1 cellular context compared by ENCODE assay signal in the genomic region with DNA sequence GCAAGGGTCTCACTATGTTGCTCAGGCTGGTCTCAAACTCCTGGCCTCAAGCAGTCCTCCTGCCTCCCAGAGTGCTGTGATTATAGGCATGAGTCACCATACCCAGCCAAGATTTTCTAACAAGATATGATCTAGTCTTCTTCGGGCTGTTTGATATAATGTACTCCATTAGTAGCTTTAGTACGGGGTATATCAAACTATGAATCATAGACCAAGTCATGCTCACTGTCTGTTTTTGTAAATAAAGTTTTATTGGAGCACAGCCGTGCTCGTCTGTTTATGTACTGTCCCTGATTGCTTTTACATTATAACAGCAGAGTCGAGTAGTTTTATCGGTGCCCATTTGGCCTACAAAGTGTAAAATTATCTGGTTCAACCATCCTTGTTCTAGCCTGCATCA.
A peak's percentile ranks its signal among the peaks of the same experiment; 100 is the strongest.
TF ChIP-seq lines count a peak whose summit lies in the region.

No MANE protein-coding gene starts in this region.

TF ChIP-seq in K562, 482 proteins besides CTCF, POLR2A, EP300 and RAD21 (continued from another document):
- TF ChIP-seq, protein P1, sequence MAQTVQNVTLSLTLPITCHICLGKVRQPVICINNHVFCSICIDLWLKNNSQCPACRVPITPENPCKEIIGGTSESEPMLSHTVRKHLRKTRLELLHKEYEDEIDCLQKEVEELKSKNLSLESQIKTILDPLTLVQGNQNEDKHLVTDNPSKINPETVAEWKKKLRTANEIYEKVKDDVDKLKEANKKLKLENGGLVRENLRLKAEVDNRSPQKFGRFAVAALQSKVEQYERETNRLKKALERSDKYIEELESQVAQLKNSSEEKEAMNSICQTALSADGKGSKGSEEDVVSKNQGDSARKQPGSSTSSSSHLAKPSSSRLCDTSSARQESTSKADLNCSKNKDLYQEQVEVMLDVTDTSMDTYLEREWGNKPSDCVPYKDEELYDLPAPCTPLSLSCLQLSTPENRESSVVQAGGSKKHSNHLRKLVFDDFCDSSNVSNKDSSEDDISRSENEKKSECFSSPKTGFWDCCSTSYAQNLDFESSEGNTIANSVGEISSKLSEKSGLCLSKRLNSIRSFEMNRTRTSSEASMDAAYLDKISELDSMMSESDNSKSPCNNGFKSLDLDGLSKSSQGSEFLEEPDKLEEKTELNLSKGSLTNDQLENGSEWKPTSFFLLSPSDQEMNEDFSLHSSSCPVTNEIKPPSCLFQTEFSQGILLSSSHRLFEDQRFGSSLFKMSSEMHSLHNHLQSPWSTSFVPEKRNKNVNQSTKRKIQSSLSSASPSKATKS (CRISPR knock-in tag; IDR thresholded peaks at IDR 0.05): no peak
- TF ChIP-seq GABPB1 (CRISPR knock-in tag; IDR thresholded peaks at IDR 0.05): no peak
- peak; percentile 38; the same call in 1 of the 2 replicates for TF ChIP-seq JUND (IDR thresholded peaks at IDR 0.05; ENCODE audit: borderline replicate concordance, low read depth, low read length)
- no peak for TF ChIP-seq JUND (tag; IDR thresholded peaks at IDR 0.05; ENCODE audit: borderline replicate concordance, low read depth, low read length)
- peak; percentile 38; the same call in 1 of the 2 replicates for TF ChIP-seq ATF3 (IDR thresholded peaks at IDR 0.05)
- TF ChIP-seq ATF3 (CRISPR knock-in tag; conservative IDR thresholded peaks at IDR 0.05): no peak
- TF ChIP-seq, protein P2, sequence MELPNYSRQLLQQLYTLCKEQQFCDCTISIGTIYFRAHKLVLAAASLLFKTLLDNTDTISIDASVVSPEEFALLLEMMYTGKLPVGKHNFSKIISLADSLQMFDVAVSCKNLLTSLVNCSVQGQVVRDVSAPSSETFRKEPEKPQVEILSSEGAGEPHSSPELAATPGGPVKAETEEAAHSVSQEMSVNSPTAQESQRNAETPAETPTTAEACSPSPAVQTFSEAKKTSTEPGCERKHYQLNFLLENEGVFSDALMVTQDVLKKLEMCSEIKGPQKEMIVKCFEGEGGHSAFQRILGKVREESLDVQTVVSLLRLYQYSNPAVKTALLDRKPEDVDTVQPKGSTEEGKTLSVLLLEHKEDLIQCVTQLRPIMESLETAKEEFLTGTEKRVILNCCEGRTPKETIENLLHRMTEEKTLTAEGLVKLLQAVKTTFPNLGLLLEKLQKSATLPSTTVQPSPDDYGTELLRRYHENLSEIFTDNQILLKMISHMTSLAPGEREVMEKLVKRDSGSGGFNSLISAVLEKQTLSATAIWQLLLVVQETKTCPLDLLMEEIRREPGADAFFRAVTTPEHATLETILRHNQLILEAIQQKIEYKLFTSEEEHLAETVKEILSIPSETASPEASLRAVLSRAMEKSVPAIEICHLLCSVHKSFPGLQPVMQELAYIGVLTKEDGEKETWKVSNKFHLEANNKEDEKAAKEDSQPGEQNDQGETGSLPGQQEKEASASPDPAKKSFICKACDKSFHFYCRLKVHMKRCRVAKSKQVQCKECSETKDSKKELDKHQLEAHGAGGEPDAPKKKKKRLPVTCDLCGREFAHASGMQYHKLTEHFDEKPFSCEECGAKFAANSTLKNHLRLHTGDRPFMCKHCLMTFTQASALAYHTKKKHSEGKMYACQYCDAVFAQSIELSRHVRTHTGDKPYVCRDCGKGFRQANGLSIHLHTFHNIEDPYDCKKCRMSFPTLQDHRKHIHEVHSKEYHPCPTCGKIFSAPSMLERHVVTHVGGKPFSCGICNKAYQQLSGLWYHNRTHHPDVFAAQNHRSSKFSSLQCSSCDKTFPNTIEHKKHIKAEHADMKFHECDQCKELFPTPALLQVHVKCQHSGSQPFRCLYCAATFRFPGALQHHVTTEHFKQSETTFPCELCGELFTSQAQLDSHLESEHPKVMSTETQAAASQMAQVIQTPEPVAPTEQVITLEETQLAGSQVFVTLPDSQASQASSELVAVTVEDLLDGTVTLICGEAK (IDR thresholded peaks at IDR 0.05): peak; percentile 90
- TF ChIP-seq, protein P2 (CRISPR knock-in tag; IDR thresholded peaks at IDR 0.05): peak; percentile 81
- no peak for TF ChIP-seq U2AF1 (optimal IDR thresholded peaks at IDR 0.05; ENCODE audit: low read depth, low read length)
- TF ChIP-seq MEIS2 (IDR thresholded peaks at IDR 0.05; ENCODE audit: partially characterized antibody): no peak
- TF ChIP-seq ZNF12 (CRISPR knock-in tag; IDR thresholded peaks at IDR 0.05): no peak
- TF ChIP-seq NFE2L1 (tag; IDR thresholded peaks at IDR 0.05; ENCODE audit: borderline replicate concordance, low read depth): no peak
- no peak for TF ChIP-seq DEAF1 (CRISPR knock-in tag; IDR thresholded peaks at IDR 0.05)
